In genomic region chr7:44488955-44489354, GRCh38 we compare ENCODE assay signal across 10 cellular contexts. TPM values are rescaled to one million over a fixed set of nuclear protein-coding genes. Genes with fewer than 3 reads are reported as not detected.
DNase-seq lines count a peak whose midpoint lies in the region; ATAC-seq and TF ChIP-seq lines count a peak whose summit lies in the region.
"Had no signal": no experiment of that assay in that cellular context is flagged by ENCODE, and none has a peak within 500 bp of the region (broad histone marks: within the 10 kb centered on the region; RNA-seq: fewer than 3 reads in every experiment).

No MANE protein-coding gene starts in this region.

- H3K4me3 ChIP-seq in cardiac muscle cell (peak overlapping the region; percentile 75), liver (ENCODE audit: low read depth in 1 of 3, low read length in 3 of 3) (peak overlapping the region; percentile 74 to 99 (median 80)), tibial nerve (peak overlapping the region; percentile 82 to 95 (median 90))

- H3K27ac ChIP-seq in cardiac muscle cell (peak overlapping the region; percentile 4), liver (ENCODE audit: low read depth in 1 of 2, low read length in 2 of 2) (no peak overlapping the region), tibial nerve (no peak overlapping the region)

- H3K36me3 ChIP-seq in cardiac muscle cell (peaks cover 3% of the 10 kb centered on the region), liver (ENCODE audit: control insufficient read depth in 4 of 4, insufficient read depth in 3 of 4, low read depth in 1 of 4, low read length in 3 of 4) (peaks cover 0 to 13% (median 7%) of the 10 kb centered on the region in 4 donors), tibial nerve (peaks cover 0 to 15% (median 10%) of the 10 kb centered on the region in 3 donors)

- peak overlapping the region in 1 of 2 donors; percentile 61 for H3K9ac ChIP-seq in liver (ENCODE audit: low read depth in 1 of 2, low read length in 2 of 2)

- intact Hi-C loops in Right ventricle myocardium inferior (cut with DNase I): loop anchor here (10.0 kb wide), 2 partner anchors 354 to 424 kb away; partner anchors contain the start of gene PGAM2

- no peak for TF ChIP-seq EP300 in tibial nerve (IDR thresholded peaks at IDR 0.05)

- H3K4me1 ChIP-seq in cardiac muscle cell (ENCODE audit: low read depth): peaks cover 41% of the 10 kb centered on the region
- peaks cover 7 to 41% (median 35%) of the 10 kb centered on the region in 4 donors for H3K4me1 ChIP-seq in liver (ENCODE audit: control insufficient read depth in 4 of 4, insufficient read depth in 4 of 4, low read length in 3 of 4)
- peaks cover 0 to 58% (median 22%) of the 10 kb centered on the region in 4 donors for H3K4me1 ChIP-seq in tibial nerve

- peaks cover 63% of the 10 kb centered on the region for H3K4me1 Mint-ChIP-seq in activated naive CD8-positive, alpha-beta T cell (ENCODE audit: low read depth)

- no peaks in the 10 kb centered on the region for H3K27me3 ChIP-seq in cardiac muscle cell
- no peaks in the 10 kb centered on the region for H3K27me3 ChIP-seq in liver (ENCODE audit: control insufficient read depth in 4 of 4, insufficient read depth in 4 of 4, low read length in 3 of 4)
- H3K27me3 ChIP-seq in tibial nerve: no peaks in the 10 kb centered on the region

- TF ChIP-seq CTCF in cardiac muscle cell (IDR thresholded peaks at IDR 0.05; ENCODE audit: low read depth, low read length): no peak
- no peak for TF ChIP-seq CTCF in liver (IDR thresholded peaks at IDR 0.05; ENCODE audit: low read depth, low read length, missing input control)
- TF ChIP-seq CTCF in tibial nerve (IDR thresholded peaks at IDR 0.05): no peak

- H3K27ac Mint-ChIP-seq in activated naive CD8-positive, alpha-beta T cell: peak overlapping the region; percentile 99

- 93% methylated on average over 3 of the region's 3 CpGs for whole genome bisulfite sequencing in liver
- 82 to 87% methylated on average over 3 of the region's 3 CpGs for WGBS in tibial nerve, 2 donors

- TF ChIP-seq POLR2A in tibial nerve (IDR thresholded peaks at IDR 0.05): no peak

- no peaks in the 10 kb centered on the region for H3K27me3 Mint-ChIP-seq in activated naive CD8-positive, alpha-beta T cell

- no peak for ATAC-seq in Right ventricle myocardium inferior
- no peak for ATAC-seq in GM21717 (IDR thresholded peaks at IDR 0.05; ENCODE audit: unreplicated experiment)

- TF ChIP-seq RAD21 in liver (IDR thresholded peaks at IDR 0.05): no peak

- peaks cover under 1% of the 10 kb centered on the region for H3K9me3 Mint-ChIP-seq in activated naive CD8-positive, alpha-beta T cell (ENCODE audit: low read depth)

- peaks cover 15% of the 10 kb centered on the region for H3K36me3 Mint-ChIP-seq in activated naive CD8-positive, alpha-beta T cell

- H3K4me3 Mint-ChIP-seq in activated naive CD8-positive, alpha-beta T cell: peak overlapping the region; percentile 92

- H3K9me3 ChIP-seq in cardiac muscle cell (ENCODE audit: low read depth) (no peaks in the 10 kb centered on the region), liver (ENCODE audit: control insufficient read depth in 4 of 4, low read length in 3 of 4) (no peaks in the 10 kb centered on the region), tibial nerve (peaks cover 0 to under 1% (median 0%) of the 10 kb centered on the region in 4 donors)

- DNase-seq in cardiac muscle cell (ENCODE audit: low read depth in 1 of 2, low spot score in 1 of 2) (no peak), Right ventricle myocardium inferior (ENCODE audit: missing footprints) (no peak), tibial nerve (ENCODE audit: low spot score in 2 of 2) (no peak), AML-193 (lab: John Stamatoyannopoulos, UW) (no peak), DMS114 treated with DMSO at 0.1 percent for 48 hours (lab: John Stamatoyannopoulos, UW; ENCODE audit: unreplicated experiment) (no peak)
- DNase-seq: stimulated activated CD4-positive, alpha-beta T cell treated with anti-CD3 and anti-CD28 coated beads, Interleukin-2, amount 100 ng/mL, for 48 hours had no signal

TF ChIP-seq in liver, 16 proteins besides CTCF, POLR2A, EP300 and RAD21:
- TF ChIP-seq RXRA (IDR thresholded peaks at IDR 0.05): no peak
- no peak for TF ChIP-seq ATF3 (IDR thresholded peaks at IDR 0.05)
- TF ChIP-seq ZBTB33 (IDR thresholded peaks at IDR 0.05): no peak
- no peak for TF ChIP-seq HNF4G (IDR thresholded peaks at IDR 0.05)
- no peak for TF ChIP-seq GABPA (IDR thresholded peaks at IDR 0.05 in 1 of 2, conservative IDR thresholded peaks at IDR 0.05 in 1 of 2)
- TF ChIP-seq SP1 (IDR thresholded peaks at IDR 0.05): no peak
- TF ChIP-seq JUND (IDR thresholded peaks at IDR 0.05): no peak
- no peak for TF ChIP-seq NR2F2 (IDR thresholded peaks at IDR 0.05)
- no peak for TF ChIP-seq HNF4A (conservative IDR thresholded peaks at IDR 0.05)
- no peak for TF ChIP-seq EGR1 (IDR thresholded peaks at IDR 0.05; ENCODE audit: low read depth in 2 of 2)
- no peak for TF ChIP-seq REST (IDR thresholded peaks at IDR 0.05)

RNA-seq across cellular contexts. Expression of gene NUDCD3, which starts 1.5 kb away (rescaled TPM):
- 42.6 and 44.8 TPM in 2 replicates for total RNA-seq in cardiac muscle cell
- polyA plus RNA-seq in cardiac muscle cell: 98.7 and 122 TPM in 2 replicates
- 112 TPM for total RNA-seq in Right ventricle myocardium inferior
- total RNA-seq in liver: 10 to 100 TPM; 22.1 to 30.7 TPM
- polyA plus RNA-seq in liver: 10 to 100 TPM; 15.4 to 26.4 TPM
- total RNA-seq in tibial nerve: 10 to 100 TPM; 44.7 to 57.3 (median 49.7) TPM

RNA-seq across cellular contexts. Expression of gene NPC1L1, which starts 52.2 kb away (rescaled TPM):
- 0.21 TPM in 1 of 2 replicates, not detected in the other for total RNA-seq in cardiac muscle cell
- not detected in 2 replicates for polyA plus RNA-seq in cardiac muscle cell
- 0.05 TPM for total RNA-seq in Right ventricle myocardium inferior
- 10 to 100 TPM in 1 of 2 donors, 1 to 10 TPM in 1; 7.2 to 16.4 TPM for total RNA-seq in liver
- polyA plus RNA-seq in liver: 10 to 100 TPM; 14.2 to 22.1 TPM
- under 1 TPM in 3 of 4 donors, not detected in 1; 0.30 to 0.44 (median 0.39) TPM for total RNA-seq in tibial nerve
- total RNA-seq: M059J had no signal
